1 cellular context compared by ENCODE assay signal in the genomic region with DNA sequence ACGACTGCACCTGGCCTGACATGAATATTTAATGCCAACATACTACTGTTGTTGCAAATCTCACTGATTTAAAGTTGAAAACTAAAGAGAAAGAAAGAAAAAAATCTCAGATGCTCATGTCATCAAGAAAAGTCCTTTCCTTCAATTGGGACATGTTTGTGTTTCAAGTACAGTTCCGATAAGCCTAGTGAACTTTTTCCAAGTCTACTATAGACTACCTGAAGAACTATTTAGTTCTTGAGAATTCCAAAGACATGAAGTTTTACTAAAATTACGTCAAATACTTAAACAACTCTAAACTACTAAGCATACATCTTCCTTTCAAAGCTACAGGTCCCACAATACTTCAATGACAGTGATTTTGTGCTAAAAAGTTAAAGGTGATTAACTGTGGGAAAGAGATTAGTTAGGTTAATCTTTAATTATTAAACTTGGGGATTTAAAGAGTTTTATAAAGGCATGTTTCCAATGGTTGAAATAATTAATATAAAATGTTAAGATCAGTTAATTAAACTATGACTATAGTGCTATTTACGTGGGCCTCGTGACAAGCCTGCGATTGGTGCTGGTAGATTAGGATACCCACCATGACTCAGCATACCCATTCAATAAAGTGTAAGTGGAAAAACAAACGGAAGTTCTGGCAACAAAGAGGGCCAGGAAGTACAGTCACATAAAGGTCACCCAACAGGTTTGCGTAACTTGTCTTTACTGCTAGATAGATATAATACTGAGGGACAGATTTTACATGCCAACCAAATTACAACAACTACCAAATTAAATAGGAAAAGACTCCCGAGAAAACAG.
TF ChIP-seq lines count a peak whose summit lies in the region.

No MANE protein-coding gene starts in this region.

TF ChIP-seq in HepG2, 621 proteins besides CTCF, POLR2A, EP300 and RAD21 (continued from another document and continues in another):
- TF ChIP-seq, protein P1, sequence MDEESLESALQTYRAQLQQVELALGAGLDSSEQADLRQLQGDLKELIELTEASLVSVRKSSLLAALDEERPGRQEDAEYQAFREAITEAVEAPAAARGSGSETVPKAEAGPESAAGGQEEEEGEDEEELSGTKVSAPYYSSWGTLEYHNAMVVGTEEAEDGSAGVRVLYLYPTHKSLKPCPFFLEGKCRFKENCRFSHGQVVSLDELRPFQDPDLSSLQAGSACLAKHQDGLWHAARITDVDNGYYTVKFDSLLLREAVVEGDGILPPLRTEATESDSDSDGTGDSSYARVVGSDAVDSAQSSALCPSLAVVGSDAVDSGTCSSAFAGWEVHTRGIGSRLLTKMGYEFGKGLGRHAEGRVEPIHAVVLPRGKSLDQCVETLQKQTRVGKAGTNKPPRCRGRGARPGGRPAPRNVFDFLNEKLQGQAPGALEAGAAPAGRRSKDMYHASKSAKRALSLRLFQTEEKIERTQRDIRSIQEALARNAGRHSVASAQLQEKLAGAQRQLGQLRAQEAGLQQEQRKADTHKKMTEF (CRISPR knock-in tag; IDR thresholded peaks at IDR 0.05), result peak; percentile 75
- TF ChIP-seq NFKB2 (CRISPR knock-in tag; IDR thresholded peaks at IDR 0.05; ENCODE audit: borderline replicate concordance) (no peak), ONECUT2 (CRISPR knock-in tag; IDR thresholded peaks at IDR 0.05) (no peak), ZNF724P (CRISPR knock-in tag; IDR thresholded peaks at IDR 0.05; ENCODE audit: borderline replicate concordance) (no peak), DNMT3B (CRISPR knock-in tag; conservative IDR thresholded peaks at IDR 0.05) (no peak), KDM6A (CRISPR knock-in tag; IDR thresholded peaks at IDR 0.05; ENCODE audit: low read depth) (no peak), SIX4 (CRISPR knock-in tag; IDR thresholded peaks at IDR 0.05) (no peak), PRMT3 (CRISPR knock-in tag; IDR thresholded peaks at IDR 0.05; ENCODE audit: borderline replicate concordance, low read depth) (no peak), ARNT2 (CRISPR knock-in tag; IDR thresholded peaks at IDR 0.05; ENCODE audit: low read depth) (no peak), PHF20 (CRISPR knock-in tag; IDR thresholded peaks at IDR 0.05) (no peak), MAF1 (CRISPR knock-in tag; IDR thresholded peaks at IDR 0.05; ENCODE audit: borderline replicate concordance) (no peak), GLI4 (CRISPR knock-in tag; IDR thresholded peaks at IDR 0.05; ENCODE audit: borderline replicate concordance) (no peak), HHEX (CRISPR knock-in tag; IDR thresholded peaks at IDR 0.05) (no peak), HNRNPUL1 (IDR thresholded peaks at IDR 0.05; ENCODE audit: low read depth, low read length) (no peak), ZNF720 (CRISPR knock-in tag; IDR thresholded peaks at IDR 0.05) (no peak), PBX2 (CRISPR knock-in tag; IDR thresholded peaks at IDR 0.05) (no peak), ZNF782 (CRISPR knock-in tag; IDR thresholded peaks at IDR 0.05; ENCODE audit: borderline replicate concordance) (no peak), ZNF547 (CRISPR knock-in tag; IDR thresholded peaks at IDR 0.05) (no peak), ZNF510 (CRISPR knock-in tag; IDR thresholded peaks at IDR 0.05; ENCODE audit: low read depth) (no peak), SIN3A (IDR thresholded peaks at IDR 0.05; ENCODE audit: borderline replicate concordance, low read depth, low read length) (no peak), BRD4 (CRISPR knock-in tag; IDR thresholded peaks at IDR 0.05) (no peak), EZH2 (conservative IDR thresholded peaks at IDR 0.05; ENCODE audit: low read depth, low read length) (no peak), ZBTB1 (CRISPR knock-in tag; IDR thresholded peaks at IDR 0.05; ENCODE audit: borderline replicate concordance) (no peak), MZF1 (CRISPR knock-in tag; IDR thresholded peaks at IDR 0.05; ENCODE audit: borderline replicate concordance) (no peak), POGZ (CRISPR knock-in tag; IDR thresholded peaks at IDR 0.05) (peak; percentile 96), KLF11 (CRISPR knock-in tag; IDR thresholded peaks at IDR 0.05) (0 out of 2 replicates have a peak, but pooled peaks have one; percentile 18), TCF12 (IDR thresholded peaks at IDR 0.05) (no peak), TCF12 (CRISPR knock-in tag; IDR thresholded peaks at IDR 0.05) (no peak), ZNF136 (CRISPR knock-in tag; IDR thresholded peaks at IDR 0.05; ENCODE audit: low read depth) (no peak), ZNF138 (CRISPR knock-in tag; IDR thresholded peaks at IDR 0.05; ENCODE audit: low read depth) (no peak), NR2C2 (CRISPR knock-in tag; IDR thresholded peaks at IDR 0.05; ENCODE audit: borderline replicate concordance) (peak; percentile 79), HMGXB3 (CRISPR knock-in tag; IDR thresholded peaks at IDR 0.05; ENCODE audit: borderline replicate concordance) (0 out of 2 replicates have a peak, but pooled peaks have one; percentile 42), ETV6 (CRISPR knock-in tag; conservative IDR thresholded peaks at IDR 0.05) (no peak), NR2F1 (CRISPR knock-in tag; IDR thresholded peaks at IDR 0.05) (peak; percentile 71 to 74), ZSCAN20 (CRISPR knock-in tag; IDR thresholded peaks at IDR 0.05; ENCODE audit: borderline replicate concordance) (no peak), PHF21A (CRISPR knock-in tag; IDR thresholded peaks at IDR 0.05) (peak; percentile 58; the same call in 1 of the 2 replicates), NFKBIZ (CRISPR knock-in tag; IDR thresholded peaks at IDR 0.05) (0 out of 2 replicates have a peak, but pooled peaks have one; percentile 33), ZNF251 (CRISPR knock-in tag; IDR thresholded peaks at IDR 0.05) (no peak), MEIS2 (CRISPR knock-in tag; IDR thresholded peaks at IDR 0.05) (no peak), ZC3H13 (CRISPR knock-in tag; IDR thresholded peaks at IDR 0.05) (no peak), NRL (CRISPR knock-in tag; IDR thresholded peaks at IDR 0.05; ENCODE audit: borderline replicate concordance) (no peak), MED8 (CRISPR knock-in tag; IDR thresholded peaks at IDR 0.05; ENCODE audit: insufficient replicate concordance) (no peak), ZNF546 (CRISPR knock-in tag; conservative IDR thresholded peaks at IDR 0.05) (no peak), ZNF503 (CRISPR knock-in tag; IDR thresholded peaks at IDR 0.05) (no peak)
- TF ChIP-seq, protein P2, sequence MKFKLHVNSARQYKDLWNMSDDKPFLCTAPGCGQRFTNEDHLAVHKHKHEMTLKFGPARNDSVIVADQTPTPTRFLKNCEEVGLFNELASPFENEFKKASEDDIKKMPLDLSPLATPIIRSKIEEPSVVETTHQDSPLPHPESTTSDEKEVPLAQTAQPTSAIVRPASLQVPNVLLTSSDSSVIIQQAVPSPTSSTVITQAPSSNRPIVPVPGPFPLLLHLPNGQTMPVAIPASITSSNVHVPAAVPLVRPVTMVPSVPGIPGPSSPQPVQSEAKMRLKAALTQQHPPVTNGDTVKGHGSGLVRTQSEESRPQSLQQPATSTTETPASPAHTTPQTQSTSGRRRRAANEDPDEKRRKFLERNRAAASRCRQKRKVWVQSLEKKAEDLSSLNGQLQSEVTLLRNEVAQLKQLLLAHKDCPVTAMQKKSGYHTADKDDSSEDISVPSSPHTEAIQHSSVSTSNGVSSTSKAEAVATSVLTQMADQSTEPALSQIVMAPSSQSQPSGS (CRISPR knock-in tag; IDR thresholded peaks at IDR 0.05), result peak; percentile 34; the same call in 1 of the 2 replicates
- TF ChIP-seq, protein P3, sequence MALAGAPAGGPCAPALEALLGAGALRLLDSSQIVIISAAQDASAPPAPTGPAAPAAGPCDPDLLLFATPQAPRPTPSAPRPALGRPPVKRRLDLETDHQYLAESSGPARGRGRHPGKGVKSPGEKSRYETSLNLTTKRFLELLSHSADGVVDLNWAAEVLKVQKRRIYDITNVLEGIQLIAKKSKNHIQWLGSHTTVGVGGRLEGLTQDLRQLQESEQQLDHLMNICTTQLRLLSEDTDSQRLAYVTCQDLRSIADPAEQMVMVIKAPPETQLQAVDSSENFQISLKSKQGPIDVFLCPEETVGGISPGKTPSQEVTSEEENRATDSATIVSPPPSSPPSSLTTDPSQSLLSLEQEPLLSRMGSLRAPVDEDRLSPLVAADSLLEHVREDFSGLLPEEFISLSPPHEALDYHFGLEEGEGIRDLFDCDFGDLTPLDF (CRISPR knock-in tag; IDR thresholded peaks at IDR 0.05), result no peak
- TF ChIP-seq, protein P4, sequence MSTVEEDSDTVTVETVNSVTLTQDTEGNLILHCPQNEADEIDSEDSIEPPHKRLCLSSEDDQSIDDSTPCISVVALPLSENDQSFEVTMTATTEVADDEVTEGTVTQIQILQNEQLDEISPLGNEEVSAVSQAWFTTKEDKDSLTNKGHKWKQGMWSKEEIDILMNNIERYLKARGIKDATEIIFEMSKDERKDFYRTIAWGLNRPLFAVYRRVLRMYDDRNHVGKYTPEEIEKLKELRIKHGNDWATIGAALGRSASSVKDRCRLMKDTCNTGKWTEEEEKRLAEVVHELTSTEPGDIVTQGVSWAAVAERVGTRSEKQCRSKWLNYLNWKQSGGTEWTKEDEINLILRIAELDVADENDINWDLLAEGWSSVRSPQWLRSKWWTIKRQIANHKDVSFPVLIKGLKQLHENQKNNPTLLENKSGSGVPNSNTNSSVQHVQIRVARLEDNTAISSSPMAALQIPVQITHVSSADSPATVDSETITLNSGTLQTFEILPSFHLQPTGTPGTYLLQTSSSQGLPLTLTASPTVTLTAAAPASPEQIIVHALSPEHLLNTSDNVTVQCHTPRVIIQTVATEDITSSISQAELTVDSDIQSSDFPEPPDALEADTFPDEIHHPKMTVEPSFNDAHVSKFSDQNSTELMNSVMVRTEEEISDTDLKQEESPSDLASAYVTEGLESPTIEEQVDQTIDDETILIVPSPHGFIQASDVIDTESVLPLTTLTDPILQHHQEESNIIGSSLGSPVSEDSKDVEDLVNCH (CRISPR knock-in tag; IDR thresholded peaks at IDR 0.05), result no peak
- TF ChIP-seq, protein P5, sequence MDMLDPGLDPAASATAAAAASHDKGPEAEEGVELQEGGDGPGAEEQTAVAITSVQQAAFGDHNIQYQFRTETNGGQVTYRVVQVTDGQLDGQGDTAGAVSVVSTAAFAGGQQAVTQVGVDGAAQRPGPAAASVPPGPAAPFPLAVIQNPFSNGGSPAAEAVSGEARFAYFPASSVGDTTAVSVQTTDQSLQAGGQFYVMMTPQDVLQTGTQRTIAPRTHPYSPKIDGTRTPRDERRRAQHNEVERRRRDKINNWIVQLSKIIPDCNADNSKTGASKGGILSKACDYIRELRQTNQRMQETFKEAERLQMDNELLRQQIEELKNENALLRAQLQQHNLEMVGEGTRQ (IDR thresholded peaks at IDR 0.05; ENCODE audit: low read depth, low read length), result no peak
- TF ChIP-seq, protein P5 (CRISPR knock-in tag; IDR thresholded peaks at IDR 0.05; ENCODE audit: borderline replicate concordance), result no peak
